In genomic region chr6:144746902-144747469, GRCh38 we compare ENCODE assay signal across 19 cellular contexts.
"Had no signal": no experiment of that assay in that cellular context is flagged by ENCODE, and none has a peak within 500 bp of the region (broad histone marks: within the 10 kb centered on the region; RNA-seq: fewer than 3 reads in every experiment).

No MANE protein-coding gene starts in this region.

- H3K9me3 ChIP-seq: adrenal gland, left ventricle myocardium inferior, mucosa of descending colon, stomach, thoracic aorta, upper lobe of right lung had no signal

- H3K9me3 Mint-ChIP-seq: activated CD4-positive, alpha-beta memory T cell treated with anti-CD3 and anti-CD28 coated beads, Interleukin-2, amount 10 ng/mL, durations not matched to agents 7 days and 5 days; activated naive CD4-positive, alpha-beta T cell treated with anti-CD3 and anti-CD28 coated beads for 36 hours; naive thymus-derived CD4-positive, alpha-beta T cell had no signal

- H3K27ac ChIP-seq: adrenal gland, left ventricle myocardium inferior, stomach, thoracic aorta, upper lobe of right lung had no signal

- FAIRE-seq: small intestine had no signal

- H3K4me3 Mint-ChIP-seq: activated CD4-positive, alpha-beta memory T cell treated with anti-CD3 and anti-CD28 coated beads, Interleukin-2, amount 10 ng/mL, durations not matched to agents 7 days and 5 days; activated CD4-positive, alpha-beta T cell treated with anti-CD3 and anti-CD28 coated beads for 36 hours; activated naive CD4-positive, alpha-beta T cell treated with anti-CD3 and anti-CD28 coated beads for 36 hours; naive thymus-derived CD4-positive, alpha-beta T cell had no signal

- H3K4me1 ChIP-seq: adrenal gland, left ventricle myocardium inferior, stomach had no signal

- H3K36me3 ChIP-seq: adrenal gland had no signal

- H3K27ac Mint-ChIP-seq: activated CD4-positive, alpha-beta memory T cell treated with anti-CD3 and anti-CD28 coated beads, Interleukin-2, amount 10 ng/mL, durations not matched to agents 7 days and 5 days; activated CD4-positive, alpha-beta T cell treated with anti-CD3 and anti-CD28 coated beads for 36 hours; activated naive CD4-positive, alpha-beta T cell treated with anti-CD3 and anti-CD28 coated beads for 36 hours had no signal

- ATAC-seq: activated CD4-positive, alpha-beta T cell treated with anti-CD3 and anti-CD28 coated beads for 36 hours; esophagus mucosa; naive thymus-derived CD4-positive, alpha-beta T cell; upper lobe of right lung had no signal

- H3K4me1 Mint-ChIP-seq: activated CD4-positive, alpha-beta T cell treated with anti-CD3 and anti-CD28 coated beads for 36 hours had no signal

- H3K27me3 ChIP-seq: adrenal gland, stomach, upper lobe of right lung had no signal

- H3K27me3 Mint-ChIP-seq: activated CD4-positive, alpha-beta memory T cell treated with anti-CD3 and anti-CD28 coated beads, Interleukin-2, amount 10 ng/mL, durations not matched to agents 7 days and 5 days; activated CD4-positive, alpha-beta T cell treated with anti-CD3 and anti-CD28 coated beads for 36 hours; naive thymus-derived CD4-positive, alpha-beta T cell had no signal

- H3K4me3 ChIP-seq: adrenal gland, left ventricle myocardium inferior, mucosa of descending colon, stomach, thoracic aorta, upper lobe of right lung had no signal

- DNase-seq: activated CD4-positive, alpha-beta memory T cell treated with anti-CD3 and anti-CD28 coated beads, Interleukin-2, amount 10 ng/mL, durations not matched to agents 7 days and 5 days; activated CD4-positive, alpha-beta T cell treated with anti-CD3 and anti-CD28 coated beads for 36 hours; activated CD8-positive, alpha-beta memory T cell treated with anti-CD3 and anti-CD28 coated beads, Interleukin-2, amount 50 U/mL, for 4 hours; activated naive CD4-positive, alpha-beta T cell treated with anti-CD3 and anti-CD28 coated beads for 36 hours; adrenal gland; hypothalamus; left ventricle myocardium inferior; mucosa of descending colon; naive thymus-derived CD4-positive, alpha-beta T cell; posterior cingulate gyrus; small intestine; stimulated activated CD4-positive, alpha-beta T cell treated with anti-CD3 and anti-CD28 coated beads, Interleukin-4, amount 100 ng/mL, for 4 hours; stimulated activated CD8-positive, alpha-beta memory T cell treated with anti-CD3 and anti-CD28 coated beads, Interleukin-4, amount 100 ng/mL, for 48 hours; stomach; T-helper 1 cell; T1000; upper lobe of right lung had no signal
